ENCODE assay signal across 2 cellular contexts in genomic region chr3:169706857-169707256, GRCh38. TPM values are rescaled to one million over a fixed set of nuclear protein-coding genes. Genes with fewer than 3 reads are reported as not detected.
"Had no signal": no experiment of that assay in that cellular context is flagged by ENCODE, and none has a peak within 500 bp of the region (broad histone marks: within the 10 kb centered on the region; RNA-seq: fewer than 3 reads in every experiment).

No MANE protein-coding gene starts in this region.

RNA-seq across cellular contexts. Expression of gene MECOM, which starts 43.3 kb away (rescaled TPM):
- polyA plus RNA-seq: immature natural killer cell had no signal

RNA-seq across cellular contexts. Expression of gene TERC, which starts 58.0 kb away (rescaled TPM):
- polyA plus RNA-seq: mammary epithelial cell had no signal
